In the genomic region with DNA sequence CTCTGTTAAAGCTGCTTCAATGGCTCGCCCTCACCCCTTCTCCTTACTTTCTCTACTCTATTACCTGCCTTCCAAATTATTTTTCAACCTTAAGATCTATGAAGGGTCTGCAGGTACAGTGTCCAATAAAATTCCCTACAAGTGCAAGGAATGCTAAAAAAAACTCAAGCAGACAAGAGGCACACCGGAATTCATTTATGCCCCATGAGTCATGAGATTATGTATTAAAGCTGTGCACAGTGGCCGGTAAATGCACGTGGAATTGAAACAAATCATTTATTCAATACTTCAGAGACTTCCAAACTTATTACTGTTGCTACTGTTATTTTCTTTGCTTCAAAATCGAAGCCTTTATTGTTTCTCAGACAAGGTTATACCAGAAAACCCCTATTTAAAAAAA, we compare ENCODE assay signal across 33 cellular contexts.
"Had no signal": no experiment of that assay in that cellular context is flagged by ENCODE, and none has a peak within 500 bp of the region (broad histone marks: within the 10 kb centered on the region; RNA-seq: fewer than 3 reads in every experiment).

No MANE protein-coding gene starts in this region.

- H3K4me1 ChIP-seq: colonic mucosa, pancreas, psoas muscle had no signal

- H3K4me1 Mint-ChIP-seq: activated CD4-positive, alpha-beta memory T cell treated with anti-CD3 and anti-CD28 coated beads, Interleukin-2, amount 10 ng/mL, durations not matched to agents 7 days and 5 days; activated CD4-positive, alpha-beta T cell treated with anti-CD3 and anti-CD28 coated beads, Interleukin-2, amount 10 ng/mL, durations not matched to agents 7 days and 5 days; activated T-helper 17 cell treated with anti-CD3 and anti-CD28 coated beads, Interleukin-2, amount 50 U/mL, for 72 hours had no signal

- ATAC-seq: activated naive CD8-positive, alpha-beta T cell treated with anti-CD3 and anti-CD28 coated beads, Interleukin-2, amount 50 U/mL, for 24 hours; activated T-cell treated with anti-CD3 and anti-CD28 coated beads, Interleukin-2, amount 50 U/mL, for 4 hours; activated T-helper 17 cell treated with anti-CD3 and anti-CD28 coated beads, Interleukin-2, amount 50 U/mL, for 72 hours; left cardiac atrium; left ventricle myocardium superior; naive thymus-derived CD4-positive, alpha-beta T cell; pancreas; psoas muscle; stimulated activated memory B cell treated with anti-CD40 and anti-IgM and Interleukin-4, amounts not matched to agents 10 μg/mL and 1 μg/mL and 100 μg/mL, for 72 hours; stimulated activated naive CD8-positive, alpha-beta T cell treated with anti-CD3 and anti-CD28 coated beads, Interleukin-15, amount 100 ng/mL, for 72 hours; WTC11 had no signal

- H3K9me3 ChIP-seq: colonic mucosa, esophagus squamous epithelium, pancreas, psoas muscle, right atrium auricular region, upper lobe of left lung had no signal

- H3K4me3 ChIP-seq: colonic mucosa, esophagus squamous epithelium, hepatocyte, pancreas, psoas muscle, right atrium auricular region, smooth muscle cell, upper lobe of left lung had no signal

- H3K4me3 Mint-ChIP-seq: activated CD4-positive, alpha-beta memory T cell treated with anti-CD3 and anti-CD28 coated beads, Interleukin-2, amount 10 ng/mL, durations not matched to agents 7 days and 5 days; activated CD4-positive, alpha-beta T cell treated with anti-CD3 and anti-CD28 coated beads, Interleukin-2, amount 10 ng/mL, durations not matched to agents 7 days and 5 days; activated naive CD4-positive, alpha-beta T cell treated with anti-CD3 and anti-CD28 coated beads, Interleukin-2, amount 50 U/mL, for 24 hours; activated naive CD8-positive, alpha-beta T cell treated with anti-CD3 and anti-CD28 coated beads, Interleukin-2, amount 50 U/mL, for 24 hours; activated T-cell treated with anti-CD3 and anti-CD28 coated beads, Interleukin-2, amount 50 U/mL, for 4 hours; activated T-helper 17 cell treated with anti-CD3 and anti-CD28 coated beads, Interleukin-2, amount 50 U/mL, for 72 hours; mesothelial cell of epicardium; naive thymus-derived CD4-positive, alpha-beta T cell; stimulated activated memory B cell treated with anti-CD40 and anti-IgM and Interleukin-4, amounts not matched to agents 10 μg/mL and 1 μg/mL and 100 μg/mL, for 72 hours; stimulated activated naive CD8-positive, alpha-beta T cell treated with anti-CD3 and anti-CD28 coated beads, Interleukin-15, amount 100 ng/mL, for 72 hours; WTC11 had no signal

- DNase-seq: activated CD4-positive, alpha-beta memory T cell treated with anti-CD3 and anti-CD28 coated beads, Interleukin-2, amount 10 ng/mL, durations not matched to agents 7 days and 5 days; activated CD4-positive, alpha-beta T cell treated with anti-CD3 and anti-CD28 coated beads for 1 hour; activated CD4-positive, alpha-beta T cell treated with anti-CD3 and anti-CD28 coated beads, Interleukin-2, amount 10 ng/mL, durations not matched to agents 7 days and 5 days; activated naive CD8-positive, alpha-beta T cell treated with anti-CD3 and anti-CD28 coated beads, Interleukin-2, amount 50 U/mL, for 24 hours; activated T-cell treated with anti-CD3 and anti-CD28 coated beads, Interleukin-2, amount 50 U/mL, for 4 hours; amygdala; colonic mucosa; effector CD8-positive, alpha-beta T cell; esophagus squamous epithelium; islet precursor cell; left cardiac atrium; left ventricle myocardium superior; mammary epithelial cell; naive thymus-derived CD4-positive, alpha-beta T cell; nucleus accumbens; pancreas; psoas muscle; stimulated activated CD4-positive, alpha-beta T cell treated with anti-CD3 and anti-CD28 coated beads, Interleukin-1b, Interleukin-23, amount 100 ng/mL, for 48 hours; stimulated activated CD4-positive, alpha-beta T cell treated with anti-CD3 and anti-CD28 coated beads, Interleukin-4, amount 100 ng/mL, for 4 hours; stimulated activated CD8-positive, alpha-beta memory T cell treated with anti-CD3 and anti-CD28 coated beads, Interleukin-4, amount 100 ng/mL, for 48 hours; stimulated activated naive CD8-positive, alpha-beta T cell treated with anti-CD3 and anti-CD28 coated beads, Interleukin-15, amount 100 ng/mL, for 72 hours; substantia nigra; T-helper 2 cell; upper lobe of left lung had no signal

- H3K27ac Mint-ChIP-seq: activated CD4-positive, alpha-beta memory T cell treated with anti-CD3 and anti-CD28 coated beads, Interleukin-2, amount 10 ng/mL, durations not matched to agents 7 days and 5 days; activated CD4-positive, alpha-beta T cell treated with anti-CD3 and anti-CD28 coated beads, Interleukin-2, amount 10 ng/mL, durations not matched to agents 7 days and 5 days; activated naive CD4-positive, alpha-beta T cell treated with anti-CD3 and anti-CD28 coated beads, Interleukin-2, amount 50 U/mL, for 24 hours; activated naive CD8-positive, alpha-beta T cell treated with anti-CD3 and anti-CD28 coated beads, Interleukin-2, amount 50 U/mL, for 24 hours; activated T-helper 17 cell treated with anti-CD3 and anti-CD28 coated beads, Interleukin-2, amount 50 U/mL, for 72 hours; mesothelial cell of epicardium; naive thymus-derived CD4-positive, alpha-beta T cell; stimulated activated memory B cell treated with anti-CD40 and anti-IgM and Interleukin-4, amounts not matched to agents 10 μg/mL and 1 μg/mL and 100 μg/mL, for 72 hours; stimulated activated naive CD8-positive, alpha-beta T cell treated with anti-CD3 and anti-CD28 coated beads, Interleukin-15, amount 100 ng/mL, for 72 hours; WTC11 had no signal

- H3K27ac ChIP-seq: colonic mucosa, epithelial cell of prostate, esophagus squamous epithelium, hepatocyte, pancreas, psoas muscle, right atrium auricular region, upper lobe of left lung had no signal

- H3K9me3 Mint-ChIP-seq: activated CD4-positive, alpha-beta memory T cell treated with anti-CD3 and anti-CD28 coated beads, Interleukin-2, amount 10 ng/mL, durations not matched to agents 7 days and 5 days; activated CD4-positive, alpha-beta T cell treated with anti-CD3 and anti-CD28 coated beads, Interleukin-2, amount 10 ng/mL, durations not matched to agents 7 days and 5 days; activated naive CD4-positive, alpha-beta T cell treated with anti-CD3 and anti-CD28 coated beads, Interleukin-2, amount 50 U/mL, for 24 hours; activated naive CD8-positive, alpha-beta T cell treated with anti-CD3 and anti-CD28 coated beads, Interleukin-2, amount 50 U/mL, for 24 hours; activated T-cell treated with anti-CD3 and anti-CD28 coated beads, Interleukin-2, amount 50 U/mL, for 4 hours; activated T-helper 17 cell treated with anti-CD3 and anti-CD28 coated beads, Interleukin-2, amount 50 U/mL, for 72 hours; stimulated activated memory B cell treated with anti-CD40 and anti-IgM and Interleukin-4, amounts not matched to agents 10 μg/mL and 1 μg/mL and 100 μg/mL, for 72 hours; stimulated activated naive CD8-positive, alpha-beta T cell treated with anti-CD3 and anti-CD28 coated beads, Interleukin-15, amount 100 ng/mL, for 72 hours had no signal

- H3K36me3 Mint-ChIP-seq: mesothelial cell of epicardium; naive thymus-derived CD4-positive, alpha-beta T cell; stimulated activated memory B cell treated with anti-CD40 and anti-IgM and Interleukin-4, amounts not matched to agents 10 μg/mL and 1 μg/mL and 100 μg/mL, for 72 hours; WTC11 had no signal

- H3K36me3 ChIP-seq: colonic mucosa, esophagus squamous epithelium, pancreas, right atrium auricular region, upper lobe of left lung had no signal

- H2AFZ ChIP-seq: hepatocyte had no signal

- H3K27me3 ChIP-seq: colonic mucosa, esophagus squamous epithelium, hepatocyte, right atrium auricular region, upper lobe of left lung had no signal

- H3K4me2 ChIP-seq: hepatocyte, smooth muscle cell had no signal

- H3K27me3 Mint-ChIP-seq: activated CD4-positive, alpha-beta memory T cell treated with anti-CD3 and anti-CD28 coated beads, Interleukin-2, amount 10 ng/mL, durations not matched to agents 7 days and 5 days; activated naive CD4-positive, alpha-beta T cell treated with anti-CD3 and anti-CD28 coated beads, Interleukin-2, amount 50 U/mL, for 24 hours; activated T-helper 17 cell treated with anti-CD3 and anti-CD28 coated beads, Interleukin-2, amount 50 U/mL, for 72 hours; stimulated activated memory B cell treated with anti-CD40 and anti-IgM and Interleukin-4, amounts not matched to agents 10 μg/mL and 1 μg/mL and 100 μg/mL, for 72 hours; stimulated activated naive CD8-positive, alpha-beta T cell treated with anti-CD3 and anti-CD28 coated beads, Interleukin-15, amount 100 ng/mL, for 72 hours had no signal
